In genomic region chr19:42248270-42249148, GRCh38 we compare ENCODE assay signal across 1 cellular context.
TF ChIP-seq lines count a peak whose summit lies in the region.

No MANE protein-coding gene starts in this region.

TF ChIP-seq in PFSK-1, 5 proteins besides CTCF, POLR2A, EP300 and RAD21 (continued from another document):
- TF ChIP-seq, protein P1, sequence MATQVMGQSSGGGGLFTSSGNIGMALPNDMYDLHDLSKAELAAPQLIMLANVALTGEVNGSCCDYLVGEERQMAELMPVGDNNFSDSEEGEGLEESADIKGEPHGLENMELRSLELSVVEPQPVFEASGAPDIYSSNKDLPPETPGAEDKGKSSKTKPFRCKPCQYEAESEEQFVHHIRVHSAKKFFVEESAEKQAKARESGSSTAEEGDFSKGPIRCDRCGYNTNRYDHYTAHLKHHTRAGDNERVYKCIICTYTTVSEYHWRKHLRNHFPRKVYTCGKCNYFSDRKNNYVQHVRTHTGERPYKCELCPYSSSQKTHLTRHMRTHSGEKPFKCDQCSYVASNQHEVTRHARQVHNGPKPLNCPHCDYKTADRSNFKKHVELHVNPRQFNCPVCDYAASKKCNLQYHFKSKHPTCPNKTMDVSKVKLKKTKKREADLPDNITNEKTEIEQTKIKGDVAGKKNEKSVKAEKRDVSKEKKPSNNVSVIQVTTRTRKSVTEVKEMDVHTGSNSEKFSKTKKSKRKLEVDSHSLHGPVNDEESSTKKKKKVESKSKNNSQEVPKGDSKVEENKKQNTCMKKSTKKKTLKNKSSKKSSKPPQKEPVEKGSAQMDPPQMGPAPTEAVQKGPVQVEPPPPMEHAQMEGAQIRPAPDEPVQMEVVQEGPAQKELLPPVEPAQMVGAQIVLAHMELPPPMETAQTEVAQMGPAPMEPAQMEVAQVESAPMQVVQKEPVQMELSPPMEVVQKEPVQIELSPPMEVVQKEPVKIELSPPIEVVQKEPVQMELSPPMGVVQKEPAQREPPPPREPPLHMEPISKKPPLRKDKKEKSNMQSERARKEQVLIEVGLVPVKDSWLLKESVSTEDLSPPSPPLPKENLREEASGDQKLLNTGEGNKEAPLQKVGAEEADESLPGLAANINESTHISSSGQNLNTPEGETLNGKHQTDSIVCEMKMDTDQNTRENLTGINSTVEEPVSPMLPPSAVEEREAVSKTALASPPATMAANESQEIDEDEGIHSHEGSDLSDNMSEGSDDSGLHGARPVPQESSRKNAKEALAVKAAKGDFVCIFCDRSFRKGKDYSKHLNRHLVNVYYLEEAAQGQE (IDR thresholded peaks at IDR 0.05; ENCODE audit: insufficient read depth in 1 of 2, low read depth in 2 of 2, low read length in 2 of 2) = no peak
- no peak for TF ChIP-seq TAF1 (IDR thresholded peaks at IDR 0.05; ENCODE audit: borderline replicate concordance, insufficient read depth, low read length)
- peak; percentile 21 for TF ChIP-seq POLR2AphosphoS5 (IDR thresholded peaks at IDR 0.05; ENCODE audit: low read depth, low read length)
- TF ChIP-seq SIN3A (IDR thresholded peaks at IDR 0.05; ENCODE audit: borderline replicate concordance, insufficient read depth, low read length) = no peak
